In the genomic region with DNA sequence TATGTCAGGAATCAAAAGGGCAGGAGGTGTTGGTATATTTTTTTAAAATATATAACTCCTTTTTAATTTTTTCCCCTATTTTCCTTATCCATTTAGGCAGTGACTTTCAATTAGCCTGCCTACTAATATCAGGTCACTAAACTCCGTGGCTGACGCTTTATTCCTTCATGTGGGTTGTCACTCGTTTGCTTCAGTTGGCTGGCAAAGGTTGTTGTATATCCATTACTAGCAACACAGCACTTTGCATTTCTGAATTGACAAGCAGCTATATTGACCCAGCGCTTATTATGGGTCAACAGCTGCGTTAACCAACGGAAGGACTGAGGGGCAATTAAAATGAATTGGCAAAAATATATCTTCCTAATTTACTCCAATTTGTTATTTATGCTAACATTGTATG, we compare ENCODE assay signal across 25 cellular contexts.
"Had no signal": no experiment of that assay in that cellular context is flagged by ENCODE, and none has a peak within 500 bp of the region (broad histone marks: within the 10 kb centered on the region; RNA-seq: fewer than 3 reads in every experiment).

No MANE protein-coding gene starts in this region.

- DNase-seq: activated CD4-positive, alpha-beta T cell treated with anti-CD3 and anti-CD28 coated beads for 1 hour; activated CD4-positive, alpha-beta T cell treated with anti-CD3 and anti-CD28 coated beads, Interleukin-2, amount 10 ng/mL, durations not matched to agents 7 days and 5 days; activated CD8-positive, alpha-beta T cell treated with anti-CD3 and anti-CD28 coated beads for 36 hours; activated gamma-delta T cell treated with Interleukin-2 at 50 U/mL for 16 hours; activated naive CD4-positive, alpha-beta T cell treated with anti-CD3 and anti-CD28 coated beads, Interleukin-2, amount 50 U/mL, for 16 hours; activated T-cell treated with anti-CD3 and anti-CD28 coated beads, Interleukin-2, amount 50 U/mL, for 4 hours; amniotic stem cell; brain microvascular endothelial cell; cortex of kidney; effector memory CD8-positive, alpha-beta T cell; erythroblast; gastrocnemius medialis; glutamatergic neuron; islet precursor cell; left ventricle myocardium inferior; mesendoderm; natural killer cell; occipital lobe; psoas muscle; stimulated activated CD4-positive, alpha-beta T cell treated with anti-CD3 and anti-CD28 coated beads, Interleukin-2, amount 100 ng/mL, for 24 hours; stimulated activated naive CD4-positive, alpha-beta T cell treated with Interleukin-2 at 50 U/mL for 16 hours; transverse colon had no signal

- H3K36me3 Mint-ChIP-seq: natural killer cell had no signal

- H3K27me3 Mint-ChIP-seq: activated CD4-positive, alpha-beta T cell treated with anti-CD3 and anti-CD28 coated beads, Interleukin-2, amount 10 ng/mL, durations not matched to agents 7 days and 5 days; activated CD8-positive, alpha-beta T cell treated with anti-CD3 and anti-CD28 coated beads for 36 hours; activated T-helper 17 cell treated with anti-CD3 and anti-CD28 coated beads, Interleukin-2, amount 50 U/mL, for 72 hours; effector memory CD8-positive, alpha-beta T cell had no signal

- H3K9me3 Mint-ChIP-seq: activated CD4-positive, alpha-beta T cell treated with anti-CD3 and anti-CD28 coated beads, Interleukin-2, amount 10 ng/mL, durations not matched to agents 7 days and 5 days; activated CD8-positive, alpha-beta T cell treated with anti-CD3 and anti-CD28 coated beads for 36 hours; activated T-cell treated with anti-CD3 and anti-CD28 coated beads, Interleukin-2, amount 50 U/mL, for 4 hours; activated T-helper 17 cell treated with anti-CD3 and anti-CD28 coated beads, Interleukin-2, amount 50 U/mL, for 72 hours; effector memory CD8-positive, alpha-beta T cell; natural killer cell; neural progenitor cell; WTC11 had no signal

- H3K4me1 Mint-ChIP-seq: activated T-helper 17 cell treated with anti-CD3 and anti-CD28 coated beads, Interleukin-2, amount 50 U/mL, for 72 hours; natural killer cell; neural progenitor cell had no signal

- ATAC-seq: activated CD8-positive, alpha-beta T cell treated with anti-CD3 and anti-CD28 coated beads for 36 hours; activated T-cell treated with anti-CD3 and anti-CD28 coated beads, Interleukin-2, amount 50 U/mL, for 4 hours; activated T-helper 17 cell treated with anti-CD3 and anti-CD28 coated beads, Interleukin-2, amount 50 U/mL, for 72 hours; effector memory CD8-positive, alpha-beta T cell; natural killer cell; WTC11 had no signal

- H3K4me3 Mint-ChIP-seq: activated CD4-positive, alpha-beta T cell treated with anti-CD3 and anti-CD28 coated beads, Interleukin-2, amount 10 ng/mL, durations not matched to agents 7 days and 5 days; activated CD8-positive, alpha-beta T cell treated with anti-CD3 and anti-CD28 coated beads for 36 hours; activated T-cell treated with anti-CD3 and anti-CD28 coated beads, Interleukin-2, amount 50 U/mL, for 4 hours; activated T-helper 17 cell treated with anti-CD3 and anti-CD28 coated beads, Interleukin-2, amount 50 U/mL, for 72 hours; effector memory CD8-positive, alpha-beta T cell; natural killer cell; neural progenitor cell; WTC11 had no signal

- H3K27ac Mint-ChIP-seq: activated CD4-positive, alpha-beta T cell treated with anti-CD3 and anti-CD28 coated beads, Interleukin-2, amount 10 ng/mL, durations not matched to agents 7 days and 5 days; activated CD8-positive, alpha-beta T cell treated with anti-CD3 and anti-CD28 coated beads for 36 hours; activated T-helper 17 cell treated with anti-CD3 and anti-CD28 coated beads, Interleukin-2, amount 50 U/mL, for 72 hours; effector memory CD8-positive, alpha-beta T cell; natural killer cell; neural progenitor cell had no signal
